Comparison of ENCODE assay signal across 25 cellular contexts in genomic region chr2:179701524-179702110, GRCh38.
A peak's percentile ranks its signal among the peaks of the same experiment; 100 is the strongest.
DNase-seq lines count a peak whose midpoint lies in the region; ATAC-seq, FAIRE-seq and TF ChIP-seq lines count a peak whose summit lies in the region.
"Had no signal": no experiment of that assay in that cellular context is flagged by ENCODE, and none has a peak within 500 bp of the region (broad histone marks: within the 10 kb centered on the region; RNA-seq: fewer than 3 reads in every experiment).

No MANE protein-coding gene starts in this region.

- no peaks in the 10 kb centered on the region for H3K9me2 ChIP-seq in SK-N-SH

- H3F3A ChIP-seq in SK-N-SH (replicated peaks; ENCODE audit: insufficient read depth), result peaks cover 14% of the 10 kb centered on the region

- H3K36me3 ChIP-seq in SK-N-SH (replicated peaks in 1 of 2; ENCODE audit: control insufficient read depth in 1 of 2, insufficient read depth in 2 of 2, low read length in 1 of 2), result no peaks in the 10 kb centered on the region
- H3K36me3 ChIP-seq in spleen, result no peaks in the 10 kb centered on the region
- H3K36me3 ChIP-seq: brain microvascular endothelial cell, heart right ventricle, right atrium auricular region, upper lobe of right lung had no signal

- H3K27me3 Mint-ChIP-seq in activated CD8-positive, alpha-beta T cell treated with anti-CD3 and anti-CD28 coated beads for 36 hours, result peaks cover 2% of the 10 kb centered on the region

- H4K20me1 ChIP-seq in SK-N-SH (ENCODE audit: insufficient read depth), result no peaks in the 10 kb centered on the region

- WGBS in A549 (ENCODE audit: missing lambda C conversion rate), result 3% methylated on average over 5 of the region's 5 CpGs
- WGBS in SK-N-SH (ENCODE audit: low lambda C conversion rate), result 11% methylated on average over 5 of the region's 5 CpGs
- 67 to 83% (median 71%) methylated on average over 5 of the region's 5 CpGs for WGBS in spleen, 5 donors

- H3K9me3 Mint-ChIP-seq in activated CD8-positive, alpha-beta T cell treated with anti-CD3 and anti-CD28 coated beads for 36 hours, result no peaks in the 10 kb centered on the region
- H3K9me3 Mint-ChIP-seq: T-helper 1 cell treated with Interleukin-12 subunit alpha and Interleukin-12 subunit beta and Interleukin-4 antibody, amounts not matched to agents 30 μg/mL and 1 μg/mL, for 36 hours had no signal

- peak overlapping the region; percentile 73 for H2AFZ ChIP-seq in SK-N-SH (ENCODE audit: low read depth)

- no peaks in the 10 kb centered on the region for H3K36me3 Mint-ChIP-seq in activated CD8-positive, alpha-beta T cell treated with anti-CD3 and anti-CD28 coated beads for 36 hours (ENCODE audit: low read depth)
- H3K36me3 Mint-ChIP-seq: naive B cell had no signal

- no peaks in the 10 kb centered on the region for H3K9me3 ChIP-seq in A549
- H3K9me3 ChIP-seq in SK-N-SH, result no peaks in the 10 kb centered on the region
- no peaks in the 10 kb centered on the region for H3K9me3 ChIP-seq in spleen
- H3K9me3 ChIP-seq: heart right ventricle, right atrium auricular region, upper lobe of right lung had no signal

- H3K27ac Mint-ChIP-seq in activated CD8-positive, alpha-beta T cell treated with anti-CD3 and anti-CD28 coated beads for 36 hours, result no peak overlapping the region
- H3K27ac Mint-ChIP-seq: naive B cell; T-helper 1 cell treated with Interleukin-12 subunit alpha and Interleukin-12 subunit beta and Interleukin-4 antibody, amounts not matched to agents 30 μg/mL and 1 μg/mL, for 36 hours had no signal

- H3K79me2 ChIP-seq in SK-N-SH (ENCODE audit: insufficient read depth), result no peaks in the 10 kb centered on the region

- no peaks in the 10 kb centered on the region for H3K27me3 ChIP-seq in SK-N-SH (ENCODE audit: insufficient read depth)
- no peaks in the 10 kb centered on the region for H3K27me3 ChIP-seq in spleen (replicated peaks in 1 of 7)
- H3K27me3 ChIP-seq: brain microvascular endothelial cell, heart right ventricle, right atrium auricular region, upper lobe of right lung had no signal

- intact Hi-C loops in activated CD8-positive, alpha-beta T cell treated with anti-CD3 and anti-CD28 coated beads for 36 hours (cut with micrococcal nuclease), result no loop called here
- intact Hi-C loops in spleen (cut with DNase I; ENCODE audit: low total_unique reads), result no loop called here

- H3K4me2 ChIP-seq in A549 (peak overlapping the region; percentile 16; the same call in 1 of the 3 replicates), SK-N-SH (peak overlapping the region; percentile 58)

- H3K27ac ChIP-seq in A549 (no peak overlapping the region), SK-N-SH (ENCODE audit: low read depth in 2 of 2, low read length in 1 of 2) (peak overlapping the region in 1 of 2 experiments; percentile 36; a peak in 2 of 4 replicates), spleen (no peak overlapping the region)
- H3K27ac ChIP-seq: brain microvascular endothelial cell, C4-2B, coronary artery, heart right ventricle, right atrium auricular region, upper lobe of right lung, VCaP had no signal

- TF ChIP-seq POLR2A in A549 (IDR thresholded peaks at IDR 0.05; ENCODE audit: low read length), result no peak
- no peak for TF ChIP-seq POLR2A in H54 (IDR thresholded peaks at IDR 0.05; ENCODE audit: low read depth, low read length)
- no peak for TF ChIP-seq POLR2A in spleen (IDR thresholded peaks at IDR 0.05)

- POLR2A ChIA-PET in A549 (lab: Yijun Ruan, JAX), result no interaction called here
- POLR2A ChIA-PET in SK-N-SH (lab: Yijun Ruan, JAX), result no interaction called here
- POLR2A ChIA-PET in activated CD8-positive, alpha-beta T cell treated with anti-CD3 and anti-CD28 coated beads for 36 hours (lab: Charles Lee), result interaction anchor here (0.5 kb wide), 1 partner anchor 74 kb away, joined by 4 read pairs; no protein-coding TSS in a partner anchor

- no peak for TF ChIP-seq CTCF in A549 (IDR thresholded peaks at IDR 0.05)
- no peak for TF ChIP-seq CTCF in SK-N-SH (IDR thresholded peaks at IDR 0.05)
- no peak for TF ChIP-seq CTCF in activated CD8-positive, alpha-beta T cell treated with anti-CD3 and anti-CD28 coated beads for 36 hours (IDR thresholded peaks at IDR 0.05)
- TF ChIP-seq CTCF in spleen (IDR thresholded peaks at IDR 0.05 in 8 of 11, conservative IDR thresholded peaks at IDR 0.05 in 3 of 11), result no peak

- 0 out of 6 replicates have a peak, but pooled peaks of 1 of the 2 experiments have one; percentile 35 for ATAC-seq in A549
- no peak for ATAC-seq in activated CD8-positive, alpha-beta T cell treated with anti-CD3 and anti-CD28 coated beads for 36 hours
- ATAC-seq: heart right ventricle, upper lobe of right lung had no signal

- H3K4me3 Mint-ChIP-seq in activated CD8-positive, alpha-beta T cell treated with anti-CD3 and anti-CD28 coated beads for 36 hours, result no peak overlapping the region
- H3K4me3 Mint-ChIP-seq: naive B cell; T-helper 1 cell treated with Interleukin-12 subunit alpha and Interleukin-12 subunit beta and Interleukin-4 antibody, amounts not matched to agents 30 μg/mL and 1 μg/mL, for 36 hours had no signal

- FAIRE-seq in A549 (lab: Jason Lieb, UNC) (no peak), H54 (lab: Jason Lieb, UNC) (no peak)
- FAIRE-seq: A204.1 had no signal

- no peak for TF ChIP-seq EP300 in A549 (IDR thresholded peaks at IDR 0.05)
- TF ChIP-seq EP300 in SK-N-SH (IDR thresholded peaks at IDR 0.05; ENCODE audit: borderline replicate concordance in 1 of 2, low read depth in 1 of 2, low read length in 1 of 2), result peak in 1 of 2 experiments; percentile 38; a peak in 2 of 4 replicates

- TF ChIP-seq RAD21 in A549 (conservative IDR thresholded peaks at IDR 0.05 in 1 of 2, IDR thresholded peaks at IDR 0.05 in 1 of 2) (no peak), SK-N-SH (IDR thresholded peaks at IDR 0.05; ENCODE audit: low read length) (no peak)

- no peak for DNase-seq in A549 (ENCODE audit: low read depth in 1 of 2, low spot score in 1 of 2)
- DNase-seq in H54 (ENCODE audit: insufficient read length, low spot score), result peak; percentile 9
- no peak for DNase-seq in SK-N-SH
- peak; percentile 15 for DNase-seq in iris pigment epithelial cell (ENCODE audit: low read depth)
- DNase-seq in activated CD8-positive, alpha-beta T cell treated with anti-CD3 and anti-CD28 coated beads for 36 hours, result no peak
- no peak for DNase-seq in occipital lobe (lab: John Stamatoyannopoulos, UW)
- no peak for DNase-seq in spleen
- no peak for DNase-seq in DMS 273 treated with DMSO at 0.1 percent for 48 hours (lab: John Stamatoyannopoulos, UW)
- DNase-seq: activated CD4-positive, alpha-beta T cell treated with anti-CD3 and anti-CD28 coated beads, Interleukin-2, amount 50 U/mL, for 4 hours; activated effector memory CD4-positive, alpha-beta T cell treated with Interleukin-2 at 50 U/mL for 16 hours; brain microvascular endothelial cell; heart right ventricle; naive B cell; NCI-H146; NCI-H2171 treated with DMSO at 0.1 percent for 48 hours; NCI-H526 treated with DMSO at 0.1 percent for 48 hours; SIG-M5; upper lobe of right lung had no signal

- H3K4me1 ChIP-seq in A549, result no peaks in the 10 kb centered on the region
- no peaks in the 10 kb centered on the region for H3K4me1 ChIP-seq in SK-N-SH (ENCODE audit: control insufficient read depth in 1 of 2, insufficient read depth in 2 of 2, low read depth in 1 of 2, low read length in 1 of 2)
- no peaks in the 10 kb centered on the region for H3K4me1 ChIP-seq in spleen
- H3K4me1 ChIP-seq: heart right ventricle, right atrium auricular region, upper lobe of right lung had no signal

- CTCF ChIA-PET in A549 (lab: Yijun Ruan, JAX) (no interaction called here), SK-N-SH (lab: Yijun Ruan, JAX) (no interaction called here)
- CTCF ChIA-PET in activated CD8-positive, alpha-beta T cell treated with anti-CD3 and anti-CD28 coated beads for 36 hours (lab: Charles Lee), result no interaction called here

- no peak overlapping the region for H3K4me3 ChIP-seq in A549
- H3K4me3 ChIP-seq in SK-N-SH (ENCODE audit: low read depth in 2 of 2, low read length in 1 of 2), result peak overlapping the region in 1 of 2 experiments; percentile 33; a peak in 3 of 4 replicates
- H3K4me3 ChIP-seq in spleen, result no peak overlapping the region
- H3K4me3 ChIP-seq: coronary artery, heart right ventricle, lung, right atrium auricular region, upper lobe of right lung had no signal

- H3K9ac ChIP-seq in SK-N-SH, result no peak overlapping the region

- H3K4me1 Mint-ChIP-seq in activated CD8-positive, alpha-beta T cell treated with anti-CD3 and anti-CD28 coated beads for 36 hours (ENCODE audit: low read depth), result no peaks in the 10 kb centered on the region
- H3K4me1 Mint-ChIP-seq: naive B cell had no signal

TF ChIP-seq in A549, 52 proteins besides CTCF, POLR2A, EP300 and RAD21:
- TF ChIP-seq MAX (IDR thresholded peaks at IDR 0.05) (no peak), HEYL (CRISPR knock-in tag; IDR thresholded peaks at IDR 0.05) (no peak), JUN (IDR thresholded peaks at IDR 0.05) (no peak), ZC3H11A (IDR thresholded peaks at IDR 0.05) (no peak), RARB (CRISPR knock-in tag; IDR thresholded peaks at IDR 0.05) (no peak), HOXA7 (CRISPR knock-in tag; IDR thresholded peaks at IDR 0.05) (no peak), POLR2AphosphoS2 (conservative IDR thresholded peaks at IDR 0.05; ENCODE audit: low read length) (no peak)

TF ChIP-seq in SK-N-SH, 30 proteins besides CTCF, POLR2A, EP300 and RAD21 (continues in another document):
- no peak for TF ChIP-seq SMC3 (IDR thresholded peaks at IDR 0.05; ENCODE audit: low read depth, low read length)
- TF ChIP-seq FOSL2 (IDR thresholded peaks at IDR 0.05; ENCODE audit: borderline replicate concordance, low read depth), result peak; percentile 28; the same call in 1 of the 2 replicates
- TF ChIP-seq TEAD4 (IDR thresholded peaks at IDR 0.05; ENCODE audit: borderline replicate concordance, insufficient read depth), result peak; percentile 83; the same call in 1 of the 2 replicates

Comparison
In these comparisons a context has a peak if more than half of its experiments do, and no peak if none do; other contexts are left out.
1. DNase-seq: peak in H54 (single experiment) and iris pigment epithelial cell (single experiment); none in A549 (0 of 2), SK-N-SH (single experiment), activated CD8-positive, alpha-beta T cell treated with anti-CD3 and anti-CD28 coated beads for 36 hours (single experiment), occipital lobe (single experiment), spleen (single experiment) and DMS 273 treated with DMSO at 0.1 percent for 48 hours (single experiment).
2. Of the 12 proteins assayed by ChIP-seq in both A549 and SK-N-SH: peak only in A549: none; only in SK-N-SH: FOSL2 and PBX3; in both: none; in neither: 9; mixed calls (peak in some experiments, not most) for 1.